11 cellular contexts compared by ENCODE assay signal in genomic region chr9:135214054-135214640, GRCh38.
"Had no signal": no experiment of that assay in that cellular context is flagged by ENCODE, and none has a peak within 500 bp of the region (broad histone marks: within the 10 kb centered on the region; RNA-seq: fewer than 3 reads in every experiment).

No MANE protein-coding gene starts in this region.

- H3K4me3 ChIP-seq: gastroesophageal sphincter, thyroid gland, uterus had no signal

- H3K4me3 Mint-ChIP-seq: nephron; stimulated activated memory B cell treated with anti-CD40 and anti-IgM and Interleukin-4, amounts not matched to agents 10 μg/mL and 1 μg/mL and 100 μg/mL, for 72 hours had no signal

- H3K36me3 ChIP-seq: gastroesophageal sphincter, thyroid gland, uterus had no signal

- H3K4me1 Mint-ChIP-seq: stimulated activated memory B cell treated with anti-CD40 and anti-IgM and Interleukin-4, amounts not matched to agents 10 μg/mL and 1 μg/mL and 100 μg/mL, for 72 hours had no signal

- ATAC-seq: gastroesophageal sphincter; left lobe of liver; stimulated activated memory B cell treated with anti-CD40 and anti-IgM and Interleukin-4, amounts not matched to agents 10 μg/mL and 1 μg/mL and 100 μg/mL, for 72 hours had no signal

- H3K27ac Mint-ChIP-seq: stimulated activated memory B cell treated with anti-CD40 and anti-IgM and Interleukin-4, amounts not matched to agents 10 μg/mL and 1 μg/mL and 100 μg/mL, for 72 hours had no signal

- H3K27ac ChIP-seq: gastroesophageal sphincter, thyroid gland, uterus had no signal

- H3K27me3 ChIP-seq: thyroid gland, uterus had no signal

- H3K4me1 ChIP-seq: uterus had no signal

- H3K36me3 Mint-ChIP-seq: stimulated activated memory B cell treated with anti-CD40 and anti-IgM and Interleukin-4, amounts not matched to agents 10 μg/mL and 1 μg/mL and 100 μg/mL, for 72 hours had no signal

- H3K9me3 ChIP-seq: thyroid gland, uterus had no signal

- DNase-seq: activated CD4-positive, CD25-positive, alpha-beta regulatory T cell treated with anti-CD3 and anti-CD28 coated beads, Interleukin-2, amount 50 U/mL, for 72 hours; activated naive CD4-positive, alpha-beta T cell; mesenchymal stem cell; stimulated activated CD4-positive, alpha-beta T cell treated with anti-CD3 and anti-CD28 coated beads, Interleukin-2, amount 100 ng/mL, for 48 hours; T-helper 9 cell; thyroid gland; uterus had no signal
